Comparison of ENCODE assay signal across 10 cellular contexts in genomic region chr6:121666809-121667208, GRCh38.
DNase-seq lines count a peak whose midpoint lies in the region; ATAC-seq and TF ChIP-seq lines count a peak whose summit lies in the region.
"Had no signal": no experiment of that assay in that cellular context is flagged by ENCODE, and none has a peak within 500 bp of the region (broad histone marks: within the 10 kb centered on the region; RNA-seq: fewer than 3 reads in every experiment).

No MANE protein-coding gene starts in this region.

- TF ChIP-seq CTCF in AG09319 (IDR thresholded peaks at IDR 0.05; ENCODE audit: low read depth, low read length), result no peak
- TF ChIP-seq CTCF in brain microvascular endothelial cell (IDR thresholded peaks at IDR 0.05; ENCODE audit: low read depth, low read length, missing control alignments), result no peak

- no peaks in the 10 kb centered on the region for H3K36me3 Mint-ChIP-seq in stimulated activated effector memory CD8-positive, alpha-beta T cell treated with anti-CD3 and anti-CD28 coated beads, Interleukin-12 subunit alpha, Interleukin-12 subunit beta, amount 100 ng/mL, for 72 hours
- H3K36me3 Mint-ChIP-seq: type B pancreatic cell had no signal

- H3K27ac Mint-ChIP-seq in stimulated activated effector memory CD8-positive, alpha-beta T cell treated with anti-CD3 and anti-CD28 coated beads, Interleukin-12 subunit alpha, Interleukin-12 subunit beta, amount 100 ng/mL, for 72 hours, result no peak overlapping the region
- H3K27ac Mint-ChIP-seq: type B pancreatic cell had no signal

- ATAC-seq in HG03460 (IDR thresholded peaks at IDR 0.05; ENCODE audit: unreplicated experiment), result no peak
- ATAC-seq in stimulated activated effector memory CD8-positive, alpha-beta T cell treated with anti-CD3 and anti-CD28 coated beads, Interleukin-12 subunit alpha, Interleukin-12 subunit beta, amount 100 ng/mL, for 72 hours, result no peak

- peak overlapping the region; percentile 52 for H3K27ac ChIP-seq in brain microvascular endothelial cell
- H3K27ac ChIP-seq: spleen had no signal

- peak; percentile 20 for DNase-seq in AG09319 (ENCODE audit: extremely low read depth, low read depth)
- DNase-seq in LoVo (ENCODE audit: low spot score), result peak; percentile 74
- peak; percentile 73 for DNase-seq in brain microvascular endothelial cell
- DNase-seq in kidney glomerular epithelial cell (lab: John Stamatoyannopoulos, UW), result peak; percentile 1
- DNase-seq in stimulated activated CD4-positive, alpha-beta T cell treated with anti-CD3 and anti-CD28 coated beads, Interleukin-4, amount 100 ng/mL, for 1 hour, result no peak
- DNase-seq in mesenteric fat pad (ENCODE audit: low spot score), result no peak
- no peak for DNase-seq in stimulated activated effector memory CD8-positive, alpha-beta T cell treated with anti-CD3 and anti-CD28 coated beads, Interleukin-12 subunit alpha, Interleukin-12 subunit beta, amount 100 ng/mL, for 72 hours (ENCODE audit: low spot score in 2 of 2)
- DNase-seq: spleen had no signal

- in situ Hi-C loops in brain microvascular endothelial cell (cut with HindIII; ENCODE audit: low pct_ligation_motif_present, low sequenced_read_pairs), result no loop called here

- no peaks in the 10 kb centered on the region for H3K4me1 Mint-ChIP-seq in stimulated activated effector memory CD8-positive, alpha-beta T cell treated with anti-CD3 and anti-CD28 coated beads, Interleukin-12 subunit alpha, Interleukin-12 subunit beta, amount 100 ng/mL, for 72 hours

- no peaks in the 10 kb centered on the region for H3K36me3 ChIP-seq in brain microvascular endothelial cell (replicated peaks)
- H3K36me3 ChIP-seq: spleen had no signal

- peaks cover 9% of the 10 kb centered on the region for H3K9me3 Mint-ChIP-seq in stimulated activated effector memory CD8-positive, alpha-beta T cell treated with anti-CD3 and anti-CD28 coated beads, Interleukin-12 subunit alpha, Interleukin-12 subunit beta, amount 100 ng/mL, for 72 hours
- H3K9me3 Mint-ChIP-seq: type B pancreatic cell had no signal

- no peak overlapping the region for H3K4me3 ChIP-seq in brain microvascular endothelial cell (ENCODE audit: low read depth, low read length)
- H3K4me3 ChIP-seq: spleen had no signal

- H3K27me3 ChIP-seq in brain microvascular endothelial cell (replicated peaks), result no peaks in the 10 kb centered on the region
- H3K27me3 ChIP-seq: spleen had no signal

- H3K4me3 Mint-ChIP-seq in stimulated activated effector memory CD8-positive, alpha-beta T cell treated with anti-CD3 and anti-CD28 coated beads, Interleukin-12 subunit alpha, Interleukin-12 subunit beta, amount 100 ng/mL, for 72 hours, result no peak overlapping the region
- H3K4me3 Mint-ChIP-seq: type B pancreatic cell had no signal

Comparison
In these comparisons a context has a peak if more than half of its experiments do, and no peak if none do; other contexts are left out.
1. DNase-seq: peak in AG09319 (single experiment), LoVo (single experiment), brain microvascular endothelial cell (single experiment) and kidney glomerular epithelial cell (single experiment); none in stimulated activated CD4-positive, alpha-beta T cell treated with anti-CD3 and anti-CD28 coated beads, Interleukin-4, amount 100 ng/mL, for 1 hour (single experiment), mesenteric fat pad (single experiment) and stimulated activated effector memory CD8-positive, alpha-beta T cell treated with anti-CD3 and anti-CD28 coated beads, Interleukin-12 subunit alpha, Interleukin-12 subunit beta, amount 100 ng/mL, for 72 hours (0 of 2).